In the genomic region with DNA sequence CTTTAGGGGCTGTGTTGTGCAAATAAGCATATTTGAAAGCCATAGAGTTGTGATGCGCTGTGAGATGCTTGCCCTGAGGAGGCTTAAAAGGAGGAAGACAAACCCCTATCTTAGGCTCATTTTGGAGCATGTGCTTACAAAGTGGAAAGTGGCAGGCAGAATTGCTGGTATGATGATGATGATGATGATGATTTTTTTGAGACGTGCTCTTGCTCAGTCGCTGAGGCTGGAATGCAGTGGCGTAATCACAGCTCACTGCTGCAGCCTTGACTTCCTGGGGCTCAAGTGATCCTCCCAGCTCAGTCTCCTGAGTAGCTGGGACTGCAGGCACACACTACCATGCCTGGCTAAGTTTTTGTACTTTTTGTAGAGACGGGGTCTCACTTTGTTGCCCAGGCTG, we compare ENCODE assay signal across 1 cellular context.
A peak's percentile ranks its signal among the peaks of the same experiment; 100 is the strongest.
TF ChIP-seq lines count a peak whose summit lies in the region.

No MANE protein-coding gene starts in this region.

TF ChIP-seq in HepG2, 621 proteins besides CTCF, POLR2A, EP300 and RAD21 (continued from another document and continues in another):
- TF ChIP-seq ZFP36L2 (CRISPR knock-in tag; IDR thresholded peaks at IDR 0.05) (no peak), CENPT (CRISPR knock-in tag; IDR thresholded peaks at IDR 0.05; ENCODE audit: low read depth) (no peak), XRCC5 (optimal IDR thresholded peaks at IDR 0.05; ENCODE audit: low read length) (no peak), CEBPB (IDR thresholded peaks at IDR 0.05; ENCODE audit: borderline replicate concordance, low read depth, low read length) (peak; percentile 77; the same call in 1 of the 2 replicates), SOX6 (IDR thresholded peaks at IDR 0.05) (no peak), SOX6 (CRISPR knock-in tag; IDR thresholded peaks at IDR 0.05) (no peak), ZNF33B (CRISPR knock-in tag; IDR thresholded peaks at IDR 0.05) (no peak), MED1 (CRISPR knock-in tag; IDR thresholded peaks at IDR 0.05) (peak; percentile 78), SCMH1 (CRISPR knock-in tag; IDR thresholded peaks at IDR 0.05; ENCODE audit: borderline replicate concordance) (no peak), SPEN (CRISPR knock-in tag; IDR thresholded peaks at IDR 0.05; ENCODE audit: low read depth) (0 out of 2 replicates have a peak, but pooled peaks have one; percentile 19), CREB1 (IDR thresholded peaks at IDR 0.05) (peak; percentile 47), CREB1 (CRISPR knock-in tag; IDR thresholded peaks at IDR 0.05) (no peak), JUND (CRISPR knock-in tag; IDR thresholded peaks at IDR 0.05) (no peak), FOXC1 (CRISPR knock-in tag; IDR thresholded peaks at IDR 0.05; ENCODE audit: borderline replicate concordance) (no peak), ZNF777 (CRISPR knock-in tag; IDR thresholded peaks at IDR 0.05) (0 out of 2 replicates have a peak, but pooled peaks have one; percentile 21), SP2 (CRISPR knock-in tag; IDR thresholded peaks at IDR 0.05) (no peak), ZFY (CRISPR knock-in tag; IDR thresholded peaks at IDR 0.05) (no peak), SP5 (CRISPR knock-in tag; IDR thresholded peaks at IDR 0.05; ENCODE audit: borderline replicate concordance, low read depth) (no peak), PLSCR1 (CRISPR knock-in tag; IDR thresholded peaks at IDR 0.05; ENCODE audit: borderline replicate concordance) (no peak), RELA (CRISPR knock-in tag; IDR thresholded peaks at IDR 0.05) (no peak), PHF21A (CRISPR knock-in tag; IDR thresholded peaks at IDR 0.05) (no peak), HNF4A (CRISPR knock-in tag; IDR thresholded peaks at IDR 0.05) (0 out of 2 replicates have a peak, but pooled peaks have one; percentile 13), ZNF816 (CRISPR knock-in tag; IDR thresholded peaks at IDR 0.05; ENCODE audit: borderline replicate concordance) (no peak), ZNF770 (CRISPR knock-in tag; IDR thresholded peaks at IDR 0.05) (peak; percentile 75), IRF9 (CRISPR knock-in tag; IDR thresholded peaks at IDR 0.05; ENCODE audit: borderline replicate concordance) (no peak), ZNF3 (CRISPR knock-in tag; IDR thresholded peaks at IDR 0.05) (no peak), AFF4 (CRISPR knock-in tag; IDR thresholded peaks at IDR 0.05) (no peak), HNRNPLL (IDR thresholded peaks at IDR 0.05; ENCODE audit: low read depth, low read length, poor library complexity, severe bottlenecking) (no peak), ZNF547 (CRISPR knock-in tag; IDR thresholded peaks at IDR 0.05) (no peak), ZNF556 (CRISPR knock-in tag; IDR thresholded peaks at IDR 0.05; ENCODE audit: borderline replicate concordance) (no peak)
- TF ChIP-seq, protein P1, sequence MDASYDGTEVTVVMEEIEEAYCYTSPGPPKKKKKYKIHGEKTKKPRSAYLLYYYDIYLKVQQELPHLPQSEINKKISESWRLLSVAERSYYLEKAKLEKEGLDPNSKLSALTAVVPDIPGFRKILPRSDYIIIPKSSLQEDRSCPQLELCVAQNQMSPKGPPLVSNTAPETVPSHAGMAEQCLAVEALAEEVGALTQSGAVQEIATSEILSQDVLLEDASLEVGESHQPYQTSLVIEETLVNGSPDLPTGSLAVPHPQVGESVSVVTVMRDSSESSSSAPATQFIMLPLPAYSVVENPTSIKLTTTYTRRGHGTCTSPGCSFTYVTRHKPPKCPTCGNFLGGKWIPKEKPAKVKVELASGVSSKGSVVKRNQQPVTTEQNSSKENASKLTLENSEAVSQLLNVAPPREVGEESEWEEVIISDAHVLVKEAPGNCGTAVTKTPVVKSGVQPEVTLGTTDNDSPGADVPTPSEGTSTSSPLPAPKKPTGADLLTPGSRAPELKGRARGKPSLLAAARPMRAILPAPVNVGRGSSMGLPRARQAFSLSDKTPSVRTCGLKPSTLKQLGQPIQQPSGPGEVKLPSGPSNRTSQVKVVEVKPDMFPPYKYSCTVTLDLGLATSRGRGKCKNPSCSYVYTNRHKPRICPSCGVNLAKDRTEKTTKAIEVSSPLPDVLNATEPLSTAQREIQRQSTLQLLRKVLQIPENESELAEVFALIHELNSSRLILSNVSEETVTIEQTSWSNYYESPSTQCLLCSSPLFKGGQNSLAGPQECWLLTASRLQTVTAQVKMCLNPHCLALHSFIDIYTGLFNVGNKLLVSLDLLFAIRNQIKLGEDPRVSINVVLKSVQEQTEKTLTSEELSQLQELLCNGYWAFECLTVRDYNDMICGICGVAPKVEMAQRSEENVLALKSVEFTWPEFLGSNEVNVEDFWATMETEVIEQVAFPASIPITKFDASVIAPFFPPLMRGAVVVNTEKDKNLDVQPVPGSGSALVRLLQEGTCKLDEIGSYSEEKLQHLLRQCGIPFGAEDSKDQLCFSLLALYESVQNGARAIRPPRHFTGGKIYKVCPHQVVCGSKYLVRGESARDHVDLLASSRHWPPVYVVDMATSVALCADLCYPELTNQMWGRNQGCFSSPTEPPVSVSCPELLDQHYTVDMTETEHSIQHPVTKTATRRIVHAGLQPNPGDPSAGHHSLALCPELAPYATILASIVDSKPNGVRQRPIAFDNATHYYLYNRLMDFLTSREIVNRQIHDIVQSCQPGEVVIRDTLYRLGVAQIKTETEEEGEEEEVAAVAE (CRISPR knock-in tag; IDR thresholded peaks at IDR 0.05; ENCODE audit: borderline replicate concordance), result no peak
- TF ChIP-seq, protein P2, sequence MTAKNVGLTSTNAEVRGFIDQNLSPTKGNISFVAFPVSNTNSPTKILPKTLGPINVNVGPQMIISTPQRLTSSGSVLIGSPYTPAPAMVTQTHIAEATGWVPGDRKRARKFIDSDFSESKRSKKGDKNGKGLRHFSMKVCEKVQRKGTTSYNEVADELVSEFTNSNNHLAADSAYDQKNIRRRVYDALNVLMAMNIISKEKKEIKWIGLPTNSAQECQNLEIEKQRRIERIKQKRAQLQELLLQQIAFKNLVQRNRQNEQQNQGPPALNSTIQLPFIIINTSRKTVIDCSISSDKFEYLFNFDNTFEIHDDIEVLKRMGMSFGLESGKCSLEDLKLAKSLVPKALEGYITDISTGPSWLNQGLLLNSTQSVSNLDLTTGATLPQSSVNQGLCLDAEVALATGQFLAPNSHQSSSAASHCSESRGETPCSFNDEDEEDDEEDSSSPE (CRISPR knock-in tag; IDR thresholded peaks at IDR 0.05), result no peak
- TF ChIP-seq, protein P3, sequence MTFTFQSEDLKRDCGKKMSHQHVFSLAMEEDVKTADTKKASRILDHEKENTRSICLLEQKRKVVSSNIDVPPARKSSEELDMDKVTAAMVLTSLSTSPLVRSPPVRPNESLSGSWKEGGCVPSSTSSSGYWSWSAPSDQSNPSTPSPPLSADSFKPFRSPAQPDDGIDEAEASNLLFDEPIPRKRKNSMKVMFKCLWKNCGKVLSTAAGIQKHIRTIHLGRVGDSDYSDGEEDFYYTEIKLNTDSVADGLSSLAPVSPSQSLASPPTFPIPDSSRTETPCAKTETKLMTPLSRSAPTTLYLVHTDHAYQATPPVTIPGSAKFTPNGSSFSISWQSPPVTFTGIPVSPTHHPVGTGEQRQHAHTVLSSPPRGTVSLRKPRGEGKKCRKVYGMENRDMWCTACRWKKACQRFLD (CRISPR knock-in tag; IDR thresholded peaks at IDR 0.05; ENCODE audit: borderline replicate concordance), result no peak
- TF ChIP-seq, protein P4, sequence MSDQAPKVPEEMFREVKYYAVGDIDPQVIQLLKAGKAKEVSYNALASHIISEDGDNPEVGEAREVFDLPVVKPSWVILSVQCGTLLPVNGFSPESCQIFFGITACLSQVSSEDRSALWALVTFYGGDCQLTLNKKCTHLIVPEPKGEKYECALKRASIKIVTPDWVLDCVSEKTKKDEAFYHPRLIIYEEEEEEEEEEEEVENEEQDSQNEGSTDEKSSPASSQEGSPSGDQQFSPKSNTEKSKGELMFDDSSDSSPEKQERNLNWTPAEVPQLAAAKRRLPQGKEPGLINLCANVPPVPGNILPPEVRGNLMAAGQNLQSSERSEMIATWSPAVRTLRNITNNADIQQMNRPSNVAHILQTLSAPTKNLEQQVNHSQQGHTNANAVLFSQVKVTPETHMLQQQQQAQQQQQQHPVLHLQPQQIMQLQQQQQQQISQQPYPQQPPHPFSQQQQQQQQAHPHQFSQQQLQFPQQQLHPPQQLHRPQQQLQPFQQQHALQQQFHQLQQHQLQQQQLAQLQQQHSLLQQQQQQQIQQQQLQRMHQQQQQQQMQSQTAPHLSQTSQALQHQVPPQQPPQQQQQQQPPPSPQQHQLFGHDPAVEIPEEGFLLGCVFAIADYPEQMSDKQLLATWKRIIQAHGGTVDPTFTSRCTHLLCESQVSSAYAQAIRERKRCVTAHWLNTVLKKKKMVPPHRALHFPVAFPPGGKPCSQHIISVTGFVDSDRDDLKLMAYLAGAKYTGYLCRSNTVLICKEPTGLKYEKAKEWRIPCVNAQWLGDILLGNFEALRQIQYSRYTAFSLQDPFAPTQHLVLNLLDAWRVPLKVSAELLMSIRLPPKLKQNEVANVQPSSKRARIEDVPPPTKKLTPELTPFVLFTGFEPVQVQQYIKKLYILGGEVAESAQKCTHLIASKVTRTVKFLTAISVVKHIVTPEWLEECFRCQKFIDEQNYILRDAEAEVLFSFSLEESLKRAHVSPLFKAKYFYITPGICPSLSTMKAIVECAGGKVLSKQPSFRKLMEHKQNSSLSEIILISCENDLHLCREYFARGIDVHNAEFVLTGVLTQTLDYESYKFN (CRISPR knock-in tag; conservative IDR thresholded peaks at IDR 0.05), result peak; percentile 29; the same call in 1 of the 2 replicates
- TF ChIP-seq, protein P5, sequence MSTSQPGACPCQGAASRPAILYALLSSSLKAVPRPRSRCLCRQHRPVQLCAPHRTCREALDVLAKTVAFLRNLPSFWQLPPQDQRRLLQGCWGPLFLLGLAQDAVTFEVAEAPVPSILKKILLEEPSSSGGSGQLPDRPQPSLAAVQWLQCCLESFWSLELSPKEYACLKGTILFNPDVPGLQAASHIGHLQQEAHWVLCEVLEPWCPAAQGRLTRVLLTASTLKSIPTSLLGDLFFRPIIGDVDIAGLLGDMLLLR (CRISPR knock-in tag; IDR thresholded peaks at IDR 0.05), result no peak
- TF ChIP-seq, protein P6, sequence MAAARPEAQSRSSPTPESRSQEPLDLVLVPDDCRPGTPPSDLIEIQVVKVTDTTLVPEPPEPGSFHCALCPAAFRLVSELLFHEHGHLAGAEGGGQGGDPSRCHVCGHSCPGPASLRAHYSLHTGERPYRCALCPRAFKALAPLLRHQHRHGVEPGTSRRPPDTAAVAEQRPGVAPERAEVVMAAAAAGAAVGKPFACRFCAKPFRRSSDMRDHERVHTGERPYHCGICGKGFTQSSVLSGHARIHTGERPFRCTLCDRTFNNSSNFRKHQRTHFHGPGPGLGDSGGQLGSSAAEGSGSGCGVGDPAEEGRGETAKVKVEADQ (CRISPR knock-in tag; IDR thresholded peaks at IDR 0.05; ENCODE audit: borderline replicate concordance), result no peak
